ENCODE assay signal across 13 cellular contexts in the genomic region with DNA sequence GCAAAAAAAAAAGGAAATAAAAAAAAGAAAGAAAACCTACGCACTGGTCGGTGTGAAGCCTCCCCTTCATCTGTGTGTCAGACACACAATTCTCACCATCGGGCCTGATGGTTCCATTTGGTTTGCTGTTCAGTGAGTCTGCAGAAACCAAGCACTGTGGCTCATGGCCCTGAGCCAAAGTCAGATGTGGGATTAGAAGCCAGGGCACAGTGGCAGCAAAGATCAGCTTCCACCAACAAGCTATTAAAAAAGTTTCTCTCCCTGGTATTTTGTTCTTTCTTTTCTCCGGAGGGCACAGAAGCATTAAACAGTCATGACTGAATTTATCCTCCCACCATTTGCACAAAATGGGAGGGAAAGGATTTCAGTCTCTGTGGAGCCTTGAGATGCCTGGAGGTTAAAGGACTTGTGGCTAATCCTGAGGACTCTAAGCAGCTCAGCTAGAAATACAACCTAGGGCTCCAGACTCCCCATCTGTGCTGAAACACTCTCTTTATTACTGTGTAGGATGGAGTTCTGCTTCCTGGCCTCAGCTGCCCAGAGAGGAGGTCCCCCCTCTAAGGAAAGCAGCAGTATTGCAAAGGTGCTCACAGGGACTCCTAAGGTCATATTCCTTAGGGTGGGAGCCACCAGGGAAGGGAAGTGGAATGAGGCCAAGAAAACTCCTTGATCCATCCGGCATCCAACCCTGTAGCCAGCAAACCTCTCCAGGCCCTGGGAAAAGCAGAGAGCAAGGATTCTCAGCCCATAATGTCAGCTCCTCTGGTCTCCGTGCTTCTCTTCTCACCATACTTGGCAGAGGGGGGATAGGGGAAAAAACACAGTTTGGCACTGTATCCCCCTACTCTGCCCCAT. TPM values are rescaled to one million over a fixed set of nuclear protein-coding genes. Genes with fewer than 3 reads are reported as not detected.
DNase-seq lines count a peak whose midpoint lies in the region; ATAC-seq, FAIRE-seq and TF ChIP-seq lines count a peak whose summit lies in the region.
"Had no signal": no experiment of that assay in that cellular context is flagged by ENCODE, and none has a peak within 500 bp of the region (broad histone marks: within the 10 kb centered on the region; RNA-seq: fewer than 3 reads in every experiment).

No MANE protein-coding gene starts in this region.

- peaks cover 0 to 2% (median 0%) of the 10 kb centered on the region in 7 donors for H3K9me3 Mint-ChIP-seq in CD4-positive, CD25-positive, alpha-beta regulatory T cell
- no peaks in the 10 kb centered on the region for H3K9me3 Mint-ChIP-seq in naive B cell
- H3K9me3 Mint-ChIP-seq: CD4-positive, alpha-beta memory T cell; immature natural killer cell had no signal

- CTCF ChIA-PET in GM12878 (lab: Yijun Ruan, JAX), result interaction anchor here (1.0 to 2.3 kb wide), 2 partner anchors 71 to 78 kb away, joined by 3 to 4 read pairs; no protein-coding TSS in a partner anchor

- TF ChIP-seq EP300 in GM12878 (IDR thresholded peaks at IDR 0.05; ENCODE audit: borderline replicate concordance in 1 of 2, control insufficient read depth in 1 of 2, low read depth in 2 of 2, low read length in 2 of 2), result no peak

- H3K36me3 ChIP-seq in CD4-positive, CD25-positive, alpha-beta regulatory T cell (ENCODE audit: control insufficient read depth, insufficient read depth, low read length), result peaks cover 7% of the 10 kb centered on the region
- no peaks in the 10 kb centered on the region; a peak in 1 of 4 replicates for H3K36me3 ChIP-seq in GM12878 (ENCODE audit: control insufficient read depth in 2 of 2, insufficient read depth in 2 of 2, low read length in 1 of 2)

- peaks cover 26% of the 10 kb centered on the region for H3K36me3 Mint-ChIP-seq in CD4-positive, CD25-positive, alpha-beta regulatory T cell
- H3K36me3 Mint-ChIP-seq in naive B cell, result peaks cover 18 to 21% of the 10 kb centered on the region in 2 donors

- H3K27me3 Mint-ChIP-seq in CD4-positive, CD25-positive, alpha-beta regulatory T cell, result no peaks in the 10 kb centered on the region
- no peaks in the 10 kb centered on the region for H3K27me3 Mint-ChIP-seq in naive B cell
- H3K27me3 Mint-ChIP-seq: CD4-positive, alpha-beta memory T cell had no signal

- H3K27me3 ChIP-seq in CD4-positive, CD25-positive, alpha-beta regulatory T cell (ENCODE audit: control insufficient read depth, insufficient read depth, low read length), result no peaks in the 10 kb centered on the region
- no peaks in the 10 kb centered on the region for H3K27me3 ChIP-seq in GM12878 (replicated peaks in 1 of 2; ENCODE audit: control insufficient read depth in 2 of 2, insufficient read depth in 2 of 2, low read length in 1 of 2)

- peak; percentile 27 for FAIRE-seq in GM12878 (lab: Jason Lieb, UNC)

- peak overlapping the region in 2 of 3 donors; percentile 41 to 73 for H3K27ac Mint-ChIP-seq in CD4-positive, CD25-positive, alpha-beta regulatory T cell
- H3K27ac Mint-ChIP-seq in naive B cell, result peak overlapping the region in 4 of 6 donors; percentile 38 to 53 (median 44)

- no peak overlapping the region for H3K9ac ChIP-seq in GM12878 (ENCODE audit: control insufficient read depth, insufficient read depth, low read length)

- no peaks in the 10 kb centered on the region for H3K4me1 ChIP-seq in CD4-positive, CD25-positive, alpha-beta regulatory T cell (ENCODE audit: control insufficient read depth, insufficient read depth, low read length, poor library complexity, severe bottlenecking)
- no peaks in the 10 kb centered on the region for H3K4me1 ChIP-seq in GM12878 (ENCODE audit: control insufficient read depth, insufficient read depth, low read length)

- POLR2A ChIA-PET in GM12878 (lab: Charles Lee), result interaction anchor here (0.5 kb wide), 1 partner anchor 17 kb away, joined by 4 read pairs; no protein-coding TSS in a partner anchor

- TF ChIP-seq POLR2A in GM12878 (IDR thresholded peaks at IDR 0.05; ENCODE audit: low read depth, low read length), result no peak

- no peak for TF ChIP-seq RAD21 in GM12878 (IDR thresholded peaks at IDR 0.05; ENCODE audit: insufficient read depth, low read depth, low read length)

- intact Hi-C loops in GM12878 (cut with micrococcal nuclease; ENCODE audit: unreplicated experiment), result no loop called here

- H4K20me1 ChIP-seq in GM12878 (ENCODE audit: control insufficient read depth, insufficient read depth), result no peaks in the 10 kb centered on the region

- no peak overlapping the region for H3K4me2 ChIP-seq in GM12878 (ENCODE audit: control insufficient read depth, insufficient read depth)

- no TSS peak for BruUV-seq in GM12878 (replicated peaks; lab: Mats Ljungman, UMichigan)

- H3K4me3 ChIP-seq in CD4-positive, CD25-positive, alpha-beta regulatory T cell (ENCODE audit: low read depth, low read length), result no peak overlapping the region
- H3K4me3 ChIP-seq in GM12878, result no peak overlapping the region

- in situ Hi-C loops in GM12878 (cut with MboI), result no loop called here

- RAD21 ChIA-PET in GM12878 (lab: Charles Lee; ENCODE audit: unreplicated experiment), result no interaction called here

- no peaks in the 10 kb centered on the region for H3K9me3 ChIP-seq in CD4-positive, CD25-positive, alpha-beta regulatory T cell (ENCODE audit: control insufficient read depth in 2 of 2, low read length in 2 of 2)
- no peaks in the 10 kb centered on the region; the same call in 2 of the 3 replicates for H3K9me3 ChIP-seq in GM12878 (replicated peaks; ENCODE audit: control insufficient read depth, insufficient read depth, low read length)

- DNase-seq in CD4-positive, CD25-positive, alpha-beta regulatory T cell, result no peak
- DNase-seq in M059J (ENCODE audit: low read depth) (peak; percentile 62), GM12878 (ENCODE audit: low read depth, low spot score) (no peak), naive B cell (no peak), iPS-NIHi11 (ENCODE audit: low spot score) (no peak), NCI-H1048 (lab: John Stamatoyannopoulos, UW) (no peak), NOMO-1 treated with DMSO at 0.1 percent for 48 hours (lab: John Stamatoyannopoulos, UW; ENCODE audit: unreplicated experiment) (no peak)
- DNase-seq: CD4-positive, alpha-beta memory T cell; HCEC 1CT; immature natural killer cell; NCI-H2227 treated with DMSO at 0.1 percent for 48 hours; T-helper 2 cell had no signal

- ATAC-seq in CD4-positive, CD25-positive, alpha-beta regulatory T cell (ENCODE audit: low read depth in 2 of 2), result no peak
- no peak for ATAC-seq in GM12878
- ATAC-seq in naive B cell (ENCODE audit: low read depth in 2 of 2), result no peak
- ATAC-seq in GM21367 (IDR thresholded peaks at IDR 0.05; ENCODE audit: unreplicated experiment), result no peak

- 83% methylated on average over 6 of the region's 6 CpGs for WGBS in GM12878 (ENCODE audit: insufficient coverage, insufficient replicate concordance, low lambda C conversion rate, missing lambda C conversion rate)

- no peak overlapping the region for H3K27ac ChIP-seq in CD4-positive, CD25-positive, alpha-beta regulatory T cell (ENCODE audit: insufficient read depth, low read length, poor library complexity, severe bottlenecking)
- no peak overlapping the region for H3K27ac ChIP-seq in GM12878 (ENCODE audit: control insufficient read depth, insufficient read depth)

- TF ChIP-seq CTCF in GM12878 (IDR thresholded peaks at IDR 0.05 in 2 of 3, conservative IDR thresholded peaks at IDR 0.05 in 1 of 3; ENCODE audit: control insufficient read depth in 2 of 3, extremely low read depth in 1 of 3, insufficient read depth in 1 of 3, low read depth in 3 of 3, low read length in 3 of 3), result no peak

- no peak overlapping the region for H2AFZ ChIP-seq in GM12878 (ENCODE audit: control insufficient read depth, low read depth, low read length)

- no peak overlapping the region for H3K4me3 Mint-ChIP-seq in CD4-positive, CD25-positive, alpha-beta regulatory T cell
- H3K4me3 Mint-ChIP-seq in naive B cell, result no peak overlapping the region
- H3K4me3 Mint-ChIP-seq: CD4-positive, alpha-beta memory T cell; immature natural killer cell had no signal

- H3K4me1 Mint-ChIP-seq in CD4-positive, CD25-positive, alpha-beta regulatory T cell, result peaks cover 0 to 15% (median 7%) of the 10 kb centered on the region in 4 donors
- peaks cover 4 to 11% (median 5%) of the 10 kb centered on the region in 3 donors for H3K4me1 Mint-ChIP-seq in naive B cell

- no peaks in the 10 kb centered on the region for H3K79me2 ChIP-seq in GM12878 (ENCODE audit: control insufficient read depth, insufficient read depth, low read length)

- SMC1A ChIA-PET in GM12878 (lab: Charles Lee; ENCODE audit: uncharacterized antibody, unreplicated experiment), result no interaction called here

TF ChIP-seq in GM12878, 131 proteins besides CTCF, POLR2A, EP300 and RAD21 (continues in another document):
- no peak for TF ChIP-seq SREBF2 (IDR thresholded peaks at IDR 0.05; ENCODE audit: low read length)

RNA-seq across cellular contexts. Expression of a gene that starts 28.2 kb away (rescaled TPM):
- total RNA-seq in CD4-positive, CD25-positive, alpha-beta regulatory T cell, result 32.2 TPM
- 10 to 100 TPM in 3 of 4 donors, 1 to 10 TPM in 1; 9.3 to 17.0 (median 11.4) TPM for polyA plus RNA-seq in CD4-positive, CD25-positive, alpha-beta regulatory T cell
- total RNA-seq in M059J (2014; rRNA removed; shearing (Covaris generic)), result 8.8 and 22.2 TPM in 2 replicates
- 72.4 and 88.7 TPM in 2 replicates for total RNA-seq in GM12878 (2013; cell fraction: nucleolus; rRNA removed)
- total RNA-seq in GM12878 (2014; rRNA removed) (14.1 and 14.2 TPM in 2 replicates), GM12878 (2014; rRNA removed; fragmentation: Illumina TruSeq; extraction: Trizol) (13.9 and 15.2 TPM in 2 replicates), GM12878 (2021) (22.1 and 23.8 TPM in 2 replicates)
- 9.2 TPM for polyA plus RNA-seq in GM12878 (2011; ENCODE audit: low read depth)
- polyA plus RNA-seq in GM12878 (2011; rRNA removed) (12.3 and 13.6 TPM in 2 replicates), GM12878 (2014; fragmentation: Illumina TruSeq; extraction: Trizol) (8.2 and 10.9 TPM in 2 replicates), GM12878 (2014; fragmentation: Nextera tagmentation; extraction: Ambion mirVana) (10 to 100 TPM in 1 of 2 experiments, 1 to 10 TPM in 1; 8.6 to 11.7 TPM), GM12878 (2014; rRNA removed) (10.6 and 16.6 TPM in 2 replicates), GM12878 (2016; fragmentation: Nextera tagmentation; extraction: Ambion mirVana) (10 to 100 TPM; 16.3 to 18.6 TPM), naive B cell (ENCODE audit: low read depth in 6 of 6) (10 to 100 TPM in 5 of 6 donors, 1 to 10 TPM in 1; 8.5 to 15.2 (median 12.1) TPM)
- polyA plus RNA-seq in GM12878 (2011; cell fraction: cytosol; rRNA removed), result 15.3 and 17.4 TPM in 2 replicates
- 11.4 and 19.5 TPM in 2 replicates for polyA plus RNA-seq in GM12878 (2011; cell fraction: nucleus; rRNA removed)
- polyA plus RNA-seq in GM12878 (2012), result 8.4 and 11.3 TPM in 2 replicates
- polyA minus RNA-seq in GM12878 (2011; rRNA and poly(A)+ RNA removed), result 35.9 and 58.5 TPM in 2 replicates
- polyA minus RNA-seq in GM12878 (2011; cell fraction: cytosol; rRNA and poly(A)+ RNA removed), result 5.3 and 9.4 TPM in 2 replicates
- 27.7 and 63.9 TPM in 2 replicates for polyA minus RNA-seq in GM12878 (2011; cell fraction: nucleus; rRNA and poly(A)+ RNA removed)
